In the genomic region with DNA sequence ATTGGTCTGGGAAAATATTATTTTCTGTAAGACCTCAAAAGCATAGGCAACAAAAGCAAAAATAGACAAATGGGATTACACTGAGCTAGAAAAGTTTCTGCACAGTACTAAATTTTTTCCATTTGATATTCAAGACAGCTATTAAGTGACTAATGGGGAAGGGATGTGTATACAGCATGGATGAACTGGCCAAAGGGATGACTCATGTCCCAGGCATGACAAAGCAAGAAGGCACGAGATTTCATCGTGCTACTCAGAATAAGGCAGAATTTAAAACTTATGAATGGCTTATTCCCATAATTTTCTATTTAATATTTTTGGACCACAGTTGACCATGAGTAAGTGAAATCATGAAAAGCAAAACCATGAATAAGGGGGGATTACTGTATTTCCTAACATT, we compare ENCODE assay signal across 13 cellular contexts.
A peak's percentile ranks its signal among the peaks of the same experiment; 100 is the strongest.
DNase-seq lines count a peak whose midpoint lies in the region; ATAC-seq and TF ChIP-seq lines count a peak whose summit lies in the region.
"Had no signal": no experiment of that assay in that cellular context is flagged by ENCODE, and none has a peak within 500 bp of the region (broad histone marks: within the 10 kb centered on the region; RNA-seq: fewer than 3 reads in every experiment).

No MANE protein-coding gene starts in this region.

- no peak overlapping the region for H3K4me3 ChIP-seq in fibroblast of pulmonary artery (replicated peaks; ENCODE audit: low read depth, low read length)
- H3K4me3 ChIP-seq in dorsolateral prefrontal cortex = no peak overlapping the region
- H3K4me3 ChIP-seq: prostate gland had no signal

- no peak for TF ChIP-seq CTCF in fibroblast of pulmonary artery (IDR thresholded peaks at IDR 0.05; ENCODE audit: low read length, missing control alignments)
- TF ChIP-seq CTCF in dorsolateral prefrontal cortex (IDR thresholded peaks at IDR 0.05 in 54 of 56, conservative IDR thresholded peaks at IDR 0.05 in 2 of 56; ENCODE audit: low read depth in 1 of 56, partially characterized antibody in 56 of 56) = no peak

- ATAC-seq in SK-N-SH treated with all-trans-retinoic acid at 6 μM for 48 hours = peak; percentile 60
- no peak for ATAC-seq in HG03439 (IDR thresholded peaks at IDR 0.05; ENCODE audit: unreplicated experiment)
- ATAC-seq: activated CD8-positive, alpha-beta memory T cell treated with anti-CD3 and anti-CD28 coated beads, Interleukin-2, amount 10 ng/mL, durations not matched to agents 7 days and 5 days; T-cell had no signal

- no peaks in the 10 kb centered on the region for H3K27me3 ChIP-seq in dorsolateral prefrontal cortex

- intact Hi-C loops in dorsolateral prefrontal cortex (cut with DNase I) = no loop called here

- no peak overlapping the region for H3K27ac ChIP-seq in dorsolateral prefrontal cortex
- H3K27ac ChIP-seq: prostate gland had no signal

- DNase-seq in H4 (ENCODE audit: low spot score) (peak; percentile 91), fibroblast of pulmonary artery (ENCODE audit: low read depth) (peak; percentile 92), renal cortical epithelial cell (ENCODE audit: low read depth) (peak; percentile 95), dorsolateral prefrontal cortex (no peak), T-helper 1 cell (no peak), NCI-H82 (lab: John Stamatoyannopoulos, UW) (no peak)
- DNase-seq: activated CD8-positive, alpha-beta memory T cell treated with anti-CD3 and anti-CD28 coated beads, Interleukin-2, amount 10 ng/mL, durations not matched to agents 7 days and 5 days; kidney; NCI-H510A; T-cell had no signal

TF ChIP-seq in SK-N-SH treated with all-trans-retinoic acid at 6 μM for 48 hours, 23 proteins besides CTCF, POLR2A, EP300 and RAD21:
- no peak for TF ChIP-seq SNAI2 (CRISPR knock-in tag; IDR thresholded peaks at IDR 0.05)
- no peak for TF ChIP-seq GLIS3 (CRISPR knock-in tag; IDR thresholded peaks at IDR 0.05)
- TF ChIP-seq POU6F1 (CRISPR knock-in tag; IDR thresholded peaks at IDR 0.05; ENCODE audit: borderline replicate concordance, low read depth) = no peak
- TF ChIP-seq, protein P1, sequence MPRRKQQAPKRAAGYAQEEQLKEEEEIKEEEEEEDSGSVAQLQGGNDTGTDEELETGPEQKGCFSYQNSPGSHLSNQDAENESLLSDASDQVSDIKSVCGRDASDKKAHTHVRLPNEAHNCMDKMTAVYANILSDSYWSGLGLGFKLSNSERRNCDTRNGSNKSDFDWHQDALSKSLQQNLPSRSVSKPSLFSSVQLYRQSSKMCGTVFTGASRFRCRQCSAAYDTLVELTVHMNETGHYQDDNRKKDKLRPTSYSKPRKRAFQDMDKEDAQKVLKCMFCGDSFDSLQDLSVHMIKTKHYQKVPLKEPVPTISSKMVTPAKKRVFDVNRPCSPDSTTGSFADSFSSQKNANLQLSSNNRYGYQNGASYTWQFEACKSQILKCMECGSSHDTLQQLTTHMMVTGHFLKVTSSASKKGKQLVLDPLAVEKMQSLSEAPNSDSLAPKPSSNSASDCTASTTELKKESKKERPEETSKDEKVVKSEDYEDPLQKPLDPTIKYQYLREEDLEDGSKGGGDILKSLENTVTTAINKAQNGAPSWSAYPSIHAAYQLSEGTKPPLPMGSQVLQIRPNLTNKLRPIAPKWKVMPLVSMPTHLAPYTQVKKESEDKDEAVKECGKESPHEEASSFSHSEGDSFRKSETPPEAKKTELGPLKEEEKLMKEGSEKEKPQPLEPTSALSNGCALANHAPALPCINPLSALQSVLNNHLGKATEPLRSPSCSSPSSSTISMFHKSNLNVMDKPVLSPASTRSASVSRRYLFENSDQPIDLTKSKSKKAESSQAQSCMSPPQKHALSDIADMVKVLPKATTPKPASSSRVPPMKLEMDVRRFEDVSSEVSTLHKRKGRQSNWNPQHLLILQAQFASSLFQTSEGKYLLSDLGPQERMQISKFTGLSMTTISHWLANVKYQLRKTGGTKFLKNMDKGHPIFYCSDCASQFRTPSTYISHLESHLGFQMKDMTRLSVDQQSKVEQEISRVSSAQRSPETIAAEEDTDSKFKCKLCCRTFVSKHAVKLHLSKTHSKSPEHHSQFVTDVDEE (CRISPR knock-in tag; IDR thresholded peaks at IDR 0.05) = no peak
- no peak for TF ChIP-seq TOX (CRISPR knock-in tag; IDR thresholded peaks at IDR 0.05; ENCODE audit: borderline replicate concordance)
- TF ChIP-seq ZFP3 (CRISPR knock-in tag; IDR thresholded peaks at IDR 0.05) = no peak
- TF ChIP-seq CSDC2 (CRISPR knock-in tag; IDR thresholded peaks at IDR 0.05) = no peak
- TF ChIP-seq PPARA (CRISPR knock-in tag; IDR thresholded peaks at IDR 0.05; ENCODE audit: borderline replicate concordance) = no peak
- no peak for TF ChIP-seq TCF4 (CRISPR knock-in tag; IDR thresholded peaks at IDR 0.05; ENCODE audit: borderline replicate concordance)
- no peak for TF ChIP-seq ISL1 (CRISPR knock-in tag; IDR thresholded peaks at IDR 0.05)
- TF ChIP-seq ESRRG (CRISPR knock-in tag; IDR thresholded peaks at IDR 0.05) = no peak
- no peak for TF ChIP-seq ZNF565 (CRISPR knock-in tag; conservative IDR thresholded peaks at IDR 0.05; ENCODE audit: low read depth)
- TF ChIP-seq ZNF70 (CRISPR knock-in tag; IDR thresholded peaks at IDR 0.05) = no peak
- TF ChIP-seq ZC3H10 (CRISPR knock-in tag; IDR thresholded peaks at IDR 0.05) = no peak
- no peak for TF ChIP-seq CSRNP3 (CRISPR knock-in tag; IDR thresholded peaks at IDR 0.05)
- TF ChIP-seq, protein P2, sequence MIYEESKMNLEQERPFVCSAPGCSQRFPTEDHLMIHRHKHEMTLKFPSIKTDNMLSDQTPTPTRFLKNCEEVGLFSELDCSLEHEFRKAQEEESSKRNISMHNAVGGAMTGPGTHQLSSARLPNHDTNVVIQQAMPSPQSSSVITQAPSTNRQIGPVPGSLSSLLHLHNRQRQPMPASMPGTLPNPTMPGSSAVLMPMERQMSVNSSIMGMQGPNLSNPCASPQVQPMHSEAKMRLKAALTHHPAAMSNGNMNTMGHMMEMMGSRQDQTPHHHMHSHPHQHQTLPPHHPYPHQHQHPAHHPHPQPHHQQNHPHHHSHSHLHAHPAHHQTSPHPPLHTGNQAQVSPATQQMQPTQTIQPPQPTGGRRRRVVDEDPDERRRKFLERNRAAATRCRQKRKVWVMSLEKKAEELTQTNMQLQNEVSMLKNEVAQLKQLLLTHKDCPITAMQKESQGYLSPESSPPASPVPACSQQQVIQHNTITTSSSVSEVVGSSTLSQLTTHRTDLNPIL (CRISPR knock-in tag; IDR thresholded peaks at IDR 0.05; ENCODE audit: low read depth) = no peak

Comparison
In these comparisons a context has a peak if more than half of its experiments do, and no peak if none do; other contexts are left out.
1. DNase-seq: peak in H4 (single experiment), fibroblast of pulmonary artery (single experiment) and renal cortical epithelial cell (single experiment); none in dorsolateral prefrontal cortex (0 of 10), T-helper 1 cell (0 of 5) and NCI-H82 (single experiment).